9 cellular contexts compared by ENCODE assay signal in genomic region chr11:83249972-83250593, GRCh38. TPM values are rescaled to one million over a fixed set of nuclear protein-coding genes. Genes with fewer than 3 reads are reported as not detected.
DNase-seq lines count a peak whose midpoint lies in the region; ATAC-seq, FAIRE-seq and TF ChIP-seq lines count a peak whose summit lies in the region.
"Had no signal": no experiment of that assay in that cellular context is flagged by ENCODE, and none has a peak within 500 bp of the region (broad histone marks: within the 10 kb centered on the region; RNA-seq: fewer than 3 reads in every experiment).

No MANE protein-coding gene starts in this region.

- no peak overlapping the region for H3K4me3 ChIP-seq in Panc1 (ENCODE audit: low read depth in 2 of 2, low read length in 2 of 2)
- H3K4me3 ChIP-seq in mucosa of descending colon = no peak overlapping the region
- H3K4me3 ChIP-seq: BLaER1 treated with 17β-estradiol and CSF1 and Interleukin-3, amounts not matched to agents 10 nM and 100 nM had no signal

- BruUV-seq in Panc1 (replicated peaks; lab: Mats Ljungman, UMichigan) = no TSS peak

- no peaks in the 10 kb centered on the region for H3K27me3 ChIP-seq in Panc1 (ENCODE audit: control insufficient read depth, insufficient read depth, low read length)
- H3K27me3 ChIP-seq: BLaER1 treated with 17β-estradiol and CSF1 and Interleukin-3, amounts not matched to agents 10 nM and 100 nM had no signal

- H3K9me3 ChIP-seq in Panc1 (ENCODE audit: control insufficient read depth, insufficient read depth, low read depth, low read length) (no peaks in the 10 kb centered on the region), mucosa of descending colon (no peaks in the 10 kb centered on the region)
- H3K9me3 ChIP-seq: BLaER1 treated with 17β-estradiol and CSF1 and Interleukin-3, amounts not matched to agents 10 nM and 100 nM had no signal

- no peaks in the 10 kb centered on the region for H3K4me1 ChIP-seq in Panc1 (ENCODE audit: control insufficient read depth, insufficient read depth, low read length)
- no peaks in the 10 kb centered on the region for H3K4me1 ChIP-seq in mucosa of descending colon (ENCODE audit: low read depth)
- H3K4me1 ChIP-seq: BLaER1 treated with 17β-estradiol and CSF1 and Interleukin-3, amounts not matched to agents 10 nM and 100 nM had no signal

- POLR2A ChIA-PET in Panc1 (lab: Charles Lee) = interaction anchor here (0.6 kb wide), 1 partner anchor 32 kb away, joined by 3 read pairs; no protein-coding TSS in a partner anchor

- intact Hi-C loops in Panc1 (cut with micrococcal nuclease; ENCODE audit: unreplicated experiment) = loop anchor here (10.0 kb wide), 1 partner anchor 165 kb away; no protein-coding TSS in a partner anchor
- intact Hi-C loops in mucosa of descending colon (cut with DNase I, micrococcal nuclease) = loop anchor here (10.0 kb wide), 1 partner anchor 345 kb away; the partner anchor contains the start of genes DDIAS (in 2 of the 2) and PRCP (in 2 of the 2)

- in situ Hi-C loops in Panc1 (cut with HindIII; ENCODE audit: low pct_unique_long_range_greater_than_20kb, low sequenced_read_pairs) = no loop called here

- TF ChIP-seq CTCF in Panc1 (IDR thresholded peaks at IDR 0.05) (peak; percentile 78; the same call in 1 of the 2 replicates), mucosa of descending colon (IDR thresholded peaks at IDR 0.05) (peak; percentile 47)

- H3K36me3 ChIP-seq in Panc1 (ENCODE audit: control insufficient read depth, insufficient read depth, low read length) (no peaks in the 10 kb centered on the region), mucosa of descending colon (ENCODE audit: low read depth) (no peaks in the 10 kb centered on the region)

- CTCF ChIA-PET in Panc1 (lab: Charles Lee) = interaction anchor here (0.6 to 1.5 kb wide), 5 partner anchors 10 to 1902 kb away, joined by 3 to 7 read pairs (median 4); no protein-coding TSS in a partner anchor

- FAIRE-seq in endometrium (lab: Jason Lieb, UNC) = peak; percentile 82

- ATAC-seq in GM18909 (IDR thresholded peaks at IDR 0.05; ENCODE audit: poor library complexity, unreplicated experiment) (peak; percentile 75), HG03196 (IDR thresholded peaks at IDR 0.05; ENCODE audit: unreplicated experiment) (peak; percentile 59), Panc1 (peak; percentile 88), mucosa of descending colon (peak; percentile 67)

- no peak overlapping the region for H3K27ac ChIP-seq in Panc1 (ENCODE audit: low read length)
- H3K27ac ChIP-seq: BLaER1 treated with 17β-estradiol and CSF1 and Interleukin-3, amounts not matched to agents 10 nM and 100 nM had no signal

- DNase-seq in NCI-H1417 (lab: John Stamatoyannopoulos, UW) = peak in 2 of 3 experiments; percentile 22 to 55
- DNase-seq in NCI-H1417 treated with DMSO at 0.1 percent for 48 hours (lab: John Stamatoyannopoulos, UW) = no peak
- no peak for DNase-seq in Panc1 (ENCODE audit: low read depth, low spot score)
- peak in 1 of 3 donors; percentile 19 for DNase-seq in mucosa of descending colon
- DNase-seq in T1000 (lab: John Stamatoyannopoulos, UW) = no peak

RNA-seq across cellular contexts. Expression of gene CCDC90B, which starts 36.1 kb away (rescaled TPM):
- total RNA-seq in Panc1 (2021; ENCODE audit: unreplicated experiment) (41.9 TPM), mucosa of descending colon (10 to 100 TPM; 26.6 to 38.3 (median 26.6) TPM)
- 30.8 TPM for polyA plus RNA-seq in Panc1 (2012; ENCODE audit: insufficient read length)

RNA-seq across cellular contexts. Expression of gene ANKRD42, which starts 56.6 kb away (rescaled TPM):
- total RNA-seq in Panc1 (2021; ENCODE audit: unreplicated experiment) (14.8 TPM), mucosa of descending colon (10 to 100 TPM in 1 of 3 donors, 1 to 10 TPM in 2; 7.7 to 15.3 (median 9.3) TPM)
- polyA plus RNA-seq in Panc1 (2012; ENCODE audit: insufficient read length) = 11.9 TPM

Comparison
In these comparisons a context has a peak if more than half of its experiments do, and no peak if none do; other contexts are left out.
1. DNase-seq: peak in NCI-H1417 (2 of 3); none in NCI-H1417 treated with DMSO at 0.1 percent for 48 hours (single experiment), Panc1 (single experiment) and T1000 (single experiment).
2. Peak in every context shown above with its lines, with median percentiles within 50 percentile points of each other: ATAC-seq.